In genomic region chr11:71284525-71285092, GRCh38 we compare ENCODE assay signal across 14 cellular contexts. TPM values are rescaled to one million over a fixed set of nuclear protein-coding genes. Genes with fewer than 3 reads are reported as not detected.
DNase-seq lines count a peak whose midpoint lies in the region; ATAC-seq and TF ChIP-seq lines count a peak whose summit lies in the region.
"Had no signal": no experiment of that assay in that cellular context is flagged by ENCODE, and none has a peak within 500 bp of the region (broad histone marks: within the 10 kb centered on the region; RNA-seq: fewer than 3 reads in every experiment).

No MANE protein-coding gene starts in this region.

- no peaks in the 10 kb centered on the region for H3K9me3 ChIP-seq in esophagus (ENCODE audit: control insufficient read depth in 2 of 2, insufficient read depth in 1 of 2, low read depth in 1 of 2, low read length in 1 of 2)
- no peaks in the 10 kb centered on the region for H3K9me3 ChIP-seq in prostate gland

- H3K4me3 ChIP-seq in esophagus (ENCODE audit: low read depth in 1 of 2, low read length in 2 of 2) (peak overlapping the region; percentile 55 to 62), prostate gland (peak overlapping the region; percentile 25 to 42)
- H3K4me3 ChIP-seq: spleen had no signal

- H3K36me3 ChIP-seq in esophagus (ENCODE audit: control insufficient read depth in 2 of 2, insufficient read depth in 2 of 2, low read length in 1 of 2) (no peaks in the 10 kb centered on the region), prostate gland (no peaks in the 10 kb centered on the region)
- H3K36me3 ChIP-seq: spleen had no signal

- no peak for TF ChIP-seq CTCF in prostate gland (IDR thresholded peaks at IDR 0.05)
- no peak for TF ChIP-seq CTCF in foreskin keratinocyte (conservative IDR thresholded peaks at IDR 0.05)

- ATAC-seq in foreskin keratinocyte = no peak
- ATAC-seq: HCT116 had no signal

- intact Hi-C loops in prostate gland (cut with DNase I) = no loop called here

- DNase-seq in DMS53 treated with DMSO at 0.1 percent for 48 hours (lab: John Stamatoyannopoulos, UW; ENCODE audit: unreplicated experiment) (peak; percentile 71), NCI-H345 treated with DMSO at 0.1 percent for 48 hours (lab: John Stamatoyannopoulos, UW; ENCODE audit: unreplicated experiment) (peak; percentile 16), prostate gland (ENCODE audit: low spot score) (no peak), foreskin keratinocyte (no peak), NCI-H1694 (lab: John Stamatoyannopoulos, UW) (no peak), NCI-H1930 (lab: John Stamatoyannopoulos, UW) (no peak), T-helper 1 cell (no peak)
- DNase-seq: activated naive CD4-positive, alpha-beta T cell treated with anti-CD3 and anti-CD28 coated beads, Interleukin-2, amount 10 ng/mL, durations not matched to agents 7 days and 5 days; glutamatergic neuron; SHP77 treated with DMSO at 0.1 percent for 48 hours had no signal

- H3K27ac ChIP-seq in esophagus (ENCODE audit: low read depth in 2 of 2, low read length in 1 of 2) (peak overlapping the region; percentile 76 to 90), prostate gland (peak overlapping the region; percentile 67 to 78), foreskin keratinocyte (no peak overlapping the region)
- H3K27ac ChIP-seq: spleen had no signal

- H3K27me3 ChIP-seq in esophagus (ENCODE audit: control insufficient read depth in 1 of 2, insufficient read depth in 2 of 2, low read length in 2 of 2) (no peaks in the 10 kb centered on the region), prostate gland (replicated peaks; ENCODE audit: insufficient read depth) (no peaks in the 10 kb centered on the region), foreskin keratinocyte (no peaks in the 10 kb centered on the region)
- H3K27me3 ChIP-seq: spleen had no signal

- H3K4me1 ChIP-seq in esophagus (ENCODE audit: control insufficient read depth in 2 of 2, insufficient read depth in 2 of 2, low read length in 1 of 2) (peaks cover 9 to 17% of the 10 kb centered on the region in 2 donors), prostate gland (replicated peaks) (peaks cover 8% of the 10 kb centered on the region), foreskin keratinocyte (peaks cover 5% of the 10 kb centered on the region)

- TF ChIP-seq POLR2A in prostate gland (IDR thresholded peaks at IDR 0.05) = no peak

- 41 to 49% methylated on average over 2 of the region's 2 CpGs for WGBS in esophagus, 2 donors
- WGBS in prostate gland = 41% methylated on average over 2 of the region's 2 CpGs

RNA-seq across cellular contexts. Expression of gene SHANK2, which starts 32.2 kb away (rescaled TPM):
- polyA plus RNA-seq in esophagus = 1 to 10 TPM in 1 of 2 donors, under 1 TPM in 1; 0.84 to 4.4 TPM
- total RNA-seq in prostate gland = 10 to 100 TPM; 43.5 to 46.4 TPM
- 1.5 TPM in 2 replicates for total RNA-seq in foreskin keratinocyte
- 0.17 and 0.32 TPM in 2 replicates for polyA plus RNA-seq in foreskin keratinocyte
- total RNA-seq: activated CD8-positive, alpha-beta memory T cell treated with anti-CD3 and anti-CD28 coated beads for 36 hours had no signal

Comparison
In these comparisons a context has a peak if more than half of its experiments do, and no peak if none do; other contexts are left out.
1. DNase-seq: peak in DMS53 treated with DMSO at 0.1 percent for 48 hours (single experiment) and NCI-H345 treated with DMSO at 0.1 percent for 48 hours (single experiment); none in prostate gland (single experiment), foreskin keratinocyte (0 of 2), NCI-H1694 (single experiment), NCI-H1930 (0 of 2) and T-helper 1 cell (0 of 5).
2. RNA of gene SHANK2, which starts 32.2 kb away (total RNA-seq): 43.5 to 46.4 TPM in prostate gland; 1.5 TPM in foreskin keratinocyte; every median in the first group is over 10 times any median in the second.